In the genomic region with DNA sequence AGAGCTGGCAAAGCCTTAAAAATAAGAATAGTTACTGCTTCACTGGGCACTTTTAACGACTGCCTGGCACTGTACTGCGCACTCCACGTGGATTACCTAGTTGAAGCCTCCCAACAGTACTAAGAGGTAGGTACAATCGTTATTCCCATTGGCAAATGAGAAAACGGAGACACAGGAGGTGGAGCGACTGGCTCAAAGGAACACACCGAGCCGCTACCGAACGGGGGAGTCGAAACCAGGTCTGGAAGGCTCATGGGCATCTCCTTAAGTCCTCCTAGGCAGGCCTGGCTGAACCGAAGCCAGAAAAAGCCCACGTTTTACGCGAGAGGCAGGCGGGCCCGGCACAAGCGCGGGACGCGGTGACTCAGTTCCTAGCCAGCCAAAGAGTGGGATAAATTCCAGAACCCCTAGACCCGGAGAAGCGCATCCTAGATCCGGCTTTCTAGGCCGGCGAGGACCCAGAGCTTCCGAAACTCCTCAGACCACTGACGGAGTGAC, we compare ENCODE assay signal across 1 cellular context.
TF ChIP-seq lines count a peak whose summit lies in the region.

No MANE protein-coding gene starts in this region.

TF ChIP-seq in GM23338, 12 proteins besides CTCF, POLR2A, EP300 and RAD21:
- no peak for TF ChIP-seq ZNF331 (CRISPR knock-in tag; IDR thresholded peaks at IDR 0.05; ENCODE audit: low read depth)
- TF ChIP-seq, protein P1, sequence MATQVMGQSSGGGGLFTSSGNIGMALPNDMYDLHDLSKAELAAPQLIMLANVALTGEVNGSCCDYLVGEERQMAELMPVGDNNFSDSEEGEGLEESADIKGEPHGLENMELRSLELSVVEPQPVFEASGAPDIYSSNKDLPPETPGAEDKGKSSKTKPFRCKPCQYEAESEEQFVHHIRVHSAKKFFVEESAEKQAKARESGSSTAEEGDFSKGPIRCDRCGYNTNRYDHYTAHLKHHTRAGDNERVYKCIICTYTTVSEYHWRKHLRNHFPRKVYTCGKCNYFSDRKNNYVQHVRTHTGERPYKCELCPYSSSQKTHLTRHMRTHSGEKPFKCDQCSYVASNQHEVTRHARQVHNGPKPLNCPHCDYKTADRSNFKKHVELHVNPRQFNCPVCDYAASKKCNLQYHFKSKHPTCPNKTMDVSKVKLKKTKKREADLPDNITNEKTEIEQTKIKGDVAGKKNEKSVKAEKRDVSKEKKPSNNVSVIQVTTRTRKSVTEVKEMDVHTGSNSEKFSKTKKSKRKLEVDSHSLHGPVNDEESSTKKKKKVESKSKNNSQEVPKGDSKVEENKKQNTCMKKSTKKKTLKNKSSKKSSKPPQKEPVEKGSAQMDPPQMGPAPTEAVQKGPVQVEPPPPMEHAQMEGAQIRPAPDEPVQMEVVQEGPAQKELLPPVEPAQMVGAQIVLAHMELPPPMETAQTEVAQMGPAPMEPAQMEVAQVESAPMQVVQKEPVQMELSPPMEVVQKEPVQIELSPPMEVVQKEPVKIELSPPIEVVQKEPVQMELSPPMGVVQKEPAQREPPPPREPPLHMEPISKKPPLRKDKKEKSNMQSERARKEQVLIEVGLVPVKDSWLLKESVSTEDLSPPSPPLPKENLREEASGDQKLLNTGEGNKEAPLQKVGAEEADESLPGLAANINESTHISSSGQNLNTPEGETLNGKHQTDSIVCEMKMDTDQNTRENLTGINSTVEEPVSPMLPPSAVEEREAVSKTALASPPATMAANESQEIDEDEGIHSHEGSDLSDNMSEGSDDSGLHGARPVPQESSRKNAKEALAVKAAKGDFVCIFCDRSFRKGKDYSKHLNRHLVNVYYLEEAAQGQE (IDR thresholded peaks at IDR 0.05; ENCODE audit: unreplicated experiment), result no peak
- TF ChIP-seq POLR2AphosphoS5 (IDR thresholded peaks at IDR 0.05; ENCODE audit: low read depth), result no peak
- TF ChIP-seq CREB1 (CRISPR knock-in tag; IDR thresholded peaks at IDR 0.05; ENCODE audit: low read depth), result no peak
- TF ChIP-seq, protein P2, sequence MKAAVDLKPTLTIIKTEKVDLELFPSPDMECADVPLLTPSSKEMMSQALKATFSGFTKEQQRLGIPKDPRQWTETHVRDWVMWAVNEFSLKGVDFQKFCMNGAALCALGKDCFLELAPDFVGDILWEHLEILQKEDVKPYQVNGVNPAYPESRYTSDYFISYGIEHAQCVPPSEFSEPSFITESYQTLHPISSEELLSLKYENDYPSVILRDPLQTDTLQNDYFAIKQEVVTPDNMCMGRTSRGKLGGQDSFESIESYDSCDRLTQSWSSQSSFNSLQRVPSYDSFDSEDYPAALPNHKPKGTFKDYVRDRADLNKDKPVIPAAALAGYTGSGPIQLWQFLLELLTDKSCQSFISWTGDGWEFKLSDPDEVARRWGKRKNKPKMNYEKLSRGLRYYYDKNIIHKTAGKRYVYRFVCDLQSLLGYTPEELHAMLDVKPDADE (IDR thresholded peaks at IDR 0.05), result no peak
- TF ChIP-seq EZH2phosphoT487 (IDR thresholded peaks at IDR 0.05; ENCODE audit: unreplicated experiment), result no peak
- no peak for TF ChIP-seq JUNB (IDR thresholded peaks at IDR 0.05; ENCODE audit: unreplicated experiment)
